ENCODE assay signal across 1 cellular context in the genomic region with DNA sequence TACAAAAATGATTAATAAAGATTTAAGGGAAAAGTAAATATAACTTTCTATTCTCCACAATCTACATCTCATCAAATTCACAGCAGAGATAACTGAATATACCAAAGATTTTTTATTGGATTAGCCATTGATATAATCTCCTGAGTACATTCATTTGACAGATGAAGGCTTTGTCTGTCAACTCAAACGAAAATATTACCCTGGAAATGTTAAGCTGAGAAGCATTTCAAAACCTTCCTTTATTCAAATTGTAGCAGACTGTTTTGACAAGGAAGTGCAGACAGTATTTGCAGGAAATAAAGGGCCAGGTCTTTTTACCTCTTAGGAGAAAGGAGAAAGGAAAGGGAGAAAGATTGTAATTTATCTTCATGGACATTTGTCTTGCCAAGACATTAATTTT.
TF ChIP-seq lines count a peak whose summit lies in the region.

No MANE protein-coding gene starts in this region.

TF ChIP-seq in neural cell, 6 proteins besides CTCF, POLR2A, EP300 and RAD21:
- no peak for TF ChIP-seq TAF1 (IDR thresholded peaks at IDR 0.05; ENCODE audit: low read depth)
- TF ChIP-seq POLR2AphosphoS5 (IDR thresholded peaks at IDR 0.05), result peak; percentile 95
